ENCODE assay signal across 16 cellular contexts in genomic region chr3:24867783-24868182, GRCh38.
DNase-seq lines count a peak whose midpoint lies in the region; TF ChIP-seq lines count a peak whose summit lies in the region.
"Had no signal": no experiment of that assay in that cellular context is flagged by ENCODE, and none has a peak within 500 bp of the region (broad histone marks: within the 10 kb centered on the region; RNA-seq: fewer than 3 reads in every experiment).

No MANE protein-coding gene starts in this region.

- no peaks in the 10 kb centered on the region for H3F3A ChIP-seq in SK-N-SH (replicated peaks; ENCODE audit: insufficient read depth)

- H4K20me1 ChIP-seq in SK-N-SH (ENCODE audit: insufficient read depth) = no peaks in the 10 kb centered on the region
- H4K20me1 ChIP-seq: BLaER1 had no signal

- H3K36me3 ChIP-seq in HEK293 (ENCODE audit: control insufficient read depth in 2 of 2, insufficient read depth in 1 of 2, low read length in 2 of 2) (no peaks in the 10 kb centered on the region), SK-N-SH (replicated peaks in 1 of 2; ENCODE audit: control insufficient read depth in 1 of 2, insufficient read depth in 2 of 2, low read length in 1 of 2) (no peaks in the 10 kb centered on the region), trophoblast cell (ENCODE audit: control insufficient read depth in 1 of 2, insufficient read depth in 2 of 2, low read length in 2 of 2) (no peaks in the 10 kb centered on the region)
- H3K36me3 ChIP-seq: BLaER1, MG63 had no signal

- no peak overlapping the region for H4K12ac ChIP-seq in trophoblast cell (ENCODE audit: low read depth, low read length)

- no peak overlapping the region for H3K23ac ChIP-seq in trophoblast cell (ENCODE audit: low read length)

- H3K9me3 ChIP-seq in HEK293 (ENCODE audit: control insufficient read depth, insufficient read depth, low read depth, low read length) (no peaks in the 10 kb centered on the region), SK-N-SH (no peaks in the 10 kb centered on the region), trophoblast cell (ENCODE audit: insufficient read depth, low read depth, low read length) (no peaks in the 10 kb centered on the region)
- H3K9me3 ChIP-seq: BLaER1, MG63 had no signal

- 10% methylated on average over 4 of the region's 4 CpGs for WGBS in SK-N-SH (ENCODE audit: low lambda C conversion rate)
- whole genome bisulfite sequencing in trophoblast cell (ENCODE audit: extremely low coverage, insufficient coverage, insufficient read length) = no CpG with 5 or more reads among the region's 4 CpGs

- no peak overlapping the region for H2BK12ac ChIP-seq in trophoblast cell (ENCODE audit: low read length)

- no peak overlapping the region for H4K91ac ChIP-seq in trophoblast cell (ENCODE audit: low read depth, low read length)

- H3K4me2 ChIP-seq in SK-N-SH = no peak overlapping the region
- H3K4me2 ChIP-seq in trophoblast cell (ENCODE audit: low read length) = no peak overlapping the region
- H3K4me2 ChIP-seq: BLaER1 had no signal

- H3K27me3 ChIP-seq in SK-N-SH (ENCODE audit: insufficient read depth) (no peaks in the 10 kb centered on the region), trophoblast cell (ENCODE audit: insufficient read depth, low read length) (no peaks in the 10 kb centered on the region)
- H3K27me3 ChIP-seq: BLaER1, MG63 had no signal

- no peak; the same call in 1 of the 2 replicates for TF ChIP-seq RAD21 in SK-N-SH (IDR thresholded peaks at IDR 0.05; ENCODE audit: low read length)

- no peak; a peak in 1 of 4 replicates for TF ChIP-seq EP300 in SK-N-SH (IDR thresholded peaks at IDR 0.05; ENCODE audit: borderline replicate concordance in 1 of 2, low read depth in 1 of 2, low read length in 1 of 2)

- no peak overlapping the region for H2AK5ac ChIP-seq in trophoblast cell (ENCODE audit: low read length)

- H2AFZ ChIP-seq in SK-N-SH (ENCODE audit: low read depth) (no peak overlapping the region), trophoblast cell (ENCODE audit: insufficient read depth, low read length, poor library complexity) (no peak overlapping the region)

- TF ChIP-seq CTCF in HEK293 (tag by site-specific recombination; IDR thresholded peaks at IDR 0.05) (no peak), SK-N-SH (IDR thresholded peaks at IDR 0.05) (no peak)

- DNase-seq in DMS79 treated with DMSO at 0.1 percent for 48 hours (lab: John Stamatoyannopoulos, UW) = peak; percentile 59
- DNase-seq in SK-N-SH = no peak
- peak; percentile 62 to 89 for DNase-seq in trophoblast cell
- no peak for DNase-seq in activated CD4-positive, CD25-positive, alpha-beta regulatory T cell treated with anti-CD3 and anti-CD28 coated beads, Interleukin-2, amount 50 U/mL, for 72 hours
- DNase-seq in NCI-H748 treated with DMSO at 0.1 percent for 48 hours (lab: John Stamatoyannopoulos, UW) = no peak
- DNase-seq in NCI-H146 (lab: John Stamatoyannopoulos, UW) = no peak
- DNase-seq: CD4-positive, alpha-beta T cell; COR-L47; DMS 273 treated with DMSO at 0.1 percent for 48 hours; MG63; NCI-H1930; SIG-M5; T-helper 1 cell had no signal

- CTCF ChIA-PET in HEK293 (lab: Yijun Ruan, JAX) (no interaction called here), SK-N-SH (lab: Yijun Ruan, JAX) (no interaction called here)

- H3K4me3 ChIP-seq in HEK293 (ENCODE audit: low read depth, low read length) (no peak overlapping the region), SK-N-SH (ENCODE audit: low read depth in 2 of 2, low read length in 1 of 2) (no peak overlapping the region), trophoblast cell (ENCODE audit: low read depth, low read length) (no peak overlapping the region)
- H3K4me3 ChIP-seq: BLaER1, K562, MG63 had no signal

- H3K4me1 ChIP-seq in HEK293 (ENCODE audit: control insufficient read depth, insufficient read depth, low read length) = no peaks in the 10 kb centered on the region
- H3K4me1 ChIP-seq in SK-N-SH (ENCODE audit: control insufficient read depth in 1 of 2, insufficient read depth in 2 of 2, low read depth in 1 of 2, low read length in 1 of 2) = no peaks in the 10 kb centered on the region
- H3K4me1 ChIP-seq in trophoblast cell (ENCODE audit: control insufficient read depth in 1 of 2, insufficient read depth in 2 of 2, low read length in 2 of 2) = no peaks in the 10 kb centered on the region
- H3K4me1 ChIP-seq: BLaER1 had no signal

- H2BK5ac ChIP-seq in trophoblast cell (ENCODE audit: low read depth, low read length, poor library complexity) = no peak overlapping the region

- no peak overlapping the region for H3K4ac ChIP-seq in trophoblast cell (ENCODE audit: low read depth, low read length)

- no peaks in the 10 kb centered on the region for H3K79me1 ChIP-seq in trophoblast cell (ENCODE audit: low read length)

- H3K14ac ChIP-seq in trophoblast cell (ENCODE audit: low read length) = no peak overlapping the region

- no peak overlapping the region for H3K9ac ChIP-seq in SK-N-SH
- no peak overlapping the region for H3K9ac ChIP-seq in trophoblast cell (ENCODE audit: low read length)
- H3K9ac ChIP-seq: BLaER1 had no signal

- H3K9me2 ChIP-seq in SK-N-SH = no peaks in the 10 kb centered on the region

- no peak overlapping the region for H3K18ac ChIP-seq in trophoblast cell (ENCODE audit: low read length)

- no peak overlapping the region for H2BK120ac ChIP-seq in trophoblast cell (ENCODE audit: insufficient read depth, low read length, poor library complexity)

- POLR2A ChIA-PET in HEK293 (lab: Yijun Ruan, JAX) = no interaction called here
- POLR2A ChIA-PET in SK-N-SH (lab: Yijun Ruan, JAX) = no interaction called here

- H3K27ac ChIP-seq in HEK293 (ENCODE audit: extremely low read depth, low read depth, low read length) = no peak overlapping the region
- no peak overlapping the region; a peak in 1 of 4 replicates for H3K27ac ChIP-seq in SK-N-SH (ENCODE audit: low read depth in 2 of 2, low read length in 1 of 2)
- H3K27ac ChIP-seq in trophoblast cell (ENCODE audit: low read depth, low read length) = no peak overlapping the region
- H3K27ac ChIP-seq: BLaER1 had no signal

- H4K8ac ChIP-seq in trophoblast cell (ENCODE audit: low read depth, low read length) = no peak overlapping the region

- H3K79me2 ChIP-seq in SK-N-SH (ENCODE audit: insufficient read depth) = no peaks in the 10 kb centered on the region
- H3K79me2 ChIP-seq in trophoblast cell (ENCODE audit: control insufficient read depth, insufficient read depth, low read length, poor library complexity) = no peaks in the 10 kb centered on the region

TF ChIP-seq in HEK293, 187 proteins besides CTCF, POLR2A, EP300 and RAD21:
- TF ChIP-seq EGR2 (tag by site-specific recombination; IDR thresholded peaks at IDR 0.05; ENCODE audit: low read depth) (no peak), ZNF302 (tag by site-specific recombination; IDR thresholded peaks at IDR 0.05; ENCODE audit: low read depth) (no peak), ZNF701 (tag by site-specific recombination; IDR thresholded peaks at IDR 0.05) (0 out of 2 replicates have a peak, but pooled peaks have one; percentile 30), HOXC10 (CRISPR knock-in tag; IDR thresholded peaks at IDR 0.05) (no peak), BCL11A (tag by site-specific recombination; IDR thresholded peaks at IDR 0.05; ENCODE audit: low read depth) (no peak), ZNF707 (tag by site-specific recombination; IDR thresholded peaks at IDR 0.05) (no peak), ZNF529 (tag by site-specific recombination; IDR thresholded peaks at IDR 0.05; ENCODE audit: insufficient replicate concordance) (no peak), ZNF433 (tag by site-specific recombination; IDR thresholded peaks at IDR 0.05; ENCODE audit: low read depth) (no peak)

TF ChIP-seq in SK-N-SH, 30 proteins besides CTCF, POLR2A, EP300 and RAD21:
- TF ChIP-seq SIN3A (IDR thresholded peaks at IDR 0.05; ENCODE audit: borderline replicate concordance, low read depth, low read length) (no peak), FOXM1 (IDR thresholded peaks at IDR 0.05; ENCODE audit: low read depth) (no peak), RFX5 (IDR thresholded peaks at IDR 0.05; ENCODE audit: low read length) (no peak), RCOR1 (IDR thresholded peaks at IDR 0.05; ENCODE audit: low read length) (peak; percentile 51; the same call in 1 of the 2 replicates), TEAD4 (IDR thresholded peaks at IDR 0.05; ENCODE audit: borderline replicate concordance, insufficient read depth) (no peak), EZH2phosphoT487 (IDR thresholded peaks at IDR 0.05; ENCODE audit: borderline replicate concordance, low read depth) (no peak), TCF12 (IDR thresholded peaks at IDR 0.05) (0 out of 2 replicates have a peak, but pooled peaks have one; percentile 9), GABPA (IDR thresholded peaks at IDR 0.05; ENCODE audit: low read depth) (no peak), ELF1 (IDR thresholded peaks at IDR 0.05) (no peak), FOSL2 (IDR thresholded peaks at IDR 0.05; ENCODE audit: borderline replicate concordance, low read depth) (0 out of 2 replicates have a peak, but pooled peaks have one; percentile 6), MEF2A (IDR thresholded peaks at IDR 0.05; ENCODE audit: borderline replicate concordance, low read depth) (no peak), GATA2 (CRISPR knock-in tag; IDR thresholded peaks at IDR 0.05) (peak; percentile 54)

Comparison
In these comparisons a context has a peak if more than half of its experiments do, and no peak if none do; other contexts are left out.
1. DNase-seq: peak in DMS79 treated with DMSO at 0.1 percent for 48 hours (single experiment) and trophoblast cell (2 of 2); none in SK-N-SH (single experiment), activated CD4-positive, CD25-positive, alpha-beta regulatory T cell treated with anti-CD3 and anti-CD28 coated beads, Interleukin-2, amount 50 U/mL, for 72 hours (single experiment), NCI-H748 treated with DMSO at 0.1 percent for 48 hours (single experiment) and NCI-H146 (single experiment).